Comparison of ENCODE assay signal across 24 cellular contexts in genomic region chr10:124267911-124268549, GRCh38.
"Had no signal": no experiment of that assay in that cellular context is flagged by ENCODE, and none has a peak within 500 bp of the region (broad histone marks: within the 10 kb centered on the region; RNA-seq: fewer than 3 reads in every experiment).

No MANE protein-coding gene starts in this region.

- H3K27ac ChIP-seq: adrenal gland, breast epithelium, Peyer's patch had no signal

- H3K27me3 ChIP-seq: adrenal gland, breast epithelium, MG63, Peyer's patch had no signal

- ATAC-seq: activated CD8-positive, alpha-beta T cell treated with anti-CD3 and anti-CD28 coated beads, Interleukin-2, amount 10 ng/mL, durations not matched to agents 7 days and 5 days; WTC11 had no signal

- H3K4me3 ChIP-seq: adrenal gland, breast epithelium, MG63, Peyer's patch had no signal

- H3K4me1 ChIP-seq: adrenal gland, breast epithelium, Peyer's patch had no signal

- DNase-seq: activated CD4-positive, alpha-beta T cell treated with anti-CD3 and anti-CD28 coated beads for 48 hours; activated CD4-positive, alpha-beta T cell treated with anti-CD3 and anti-CD28 coated beads, Interleukin-2, amount 50 U/mL, for 4 hours; activated CD4-positive, CD25-positive, alpha-beta regulatory T cell treated with anti-CD3 and anti-CD28 coated beads, Interleukin-2, amount 50 U/mL, for 72 hours; activated CD8-positive, alpha-beta memory T cell treated with anti-CD3 and anti-CD28 coated beads, Interleukin-2, amount 50 U/mL, for 48 hours; activated CD8-positive, alpha-beta T cell treated with anti-CD3 and anti-CD28 coated beads, Interleukin-2, amount 10 ng/mL, durations not matched to agents 7 days and 5 days; activated naive CD4-positive, alpha-beta T cell treated with anti-CD3 and anti-CD28 coated beads, Interleukin-2, amount 50 U/mL, for 16 hours; activated naive CD8-positive, alpha-beta T cell treated with anti-CD3 and anti-CD28 coated beads, Interleukin-2, amount 10 ng/mL, durations not matched to agents 7 days and 5 days; activated T-cell treated with anti-CD3 and anti-CD28 coated beads, Interleukin-2, amount 50 U/mL, for 1 hour; adrenal gland; caudate nucleus; MV-4-11; NCI-H1417 treated with DMSO at 0.1 percent for 48 hours; NCI-H1694; NCI-H2029 treated with DMSO at 0.1 percent for 48 hours; NCI-H345; NCI-H510A; NCI-H526 treated with DMSO at 0.1 percent for 48 hours; NCI-H82; OCI-M1; SHP77 treated with DMSO at 0.1 percent for 48 hours had no signal

- H3K9me3 ChIP-seq: MG63 had no signal

- H3K36me3 ChIP-seq: adrenal gland, breast epithelium, MG63, Peyer's patch had no signal
